17 cellular contexts compared by ENCODE assay signal in the genomic region with DNA sequence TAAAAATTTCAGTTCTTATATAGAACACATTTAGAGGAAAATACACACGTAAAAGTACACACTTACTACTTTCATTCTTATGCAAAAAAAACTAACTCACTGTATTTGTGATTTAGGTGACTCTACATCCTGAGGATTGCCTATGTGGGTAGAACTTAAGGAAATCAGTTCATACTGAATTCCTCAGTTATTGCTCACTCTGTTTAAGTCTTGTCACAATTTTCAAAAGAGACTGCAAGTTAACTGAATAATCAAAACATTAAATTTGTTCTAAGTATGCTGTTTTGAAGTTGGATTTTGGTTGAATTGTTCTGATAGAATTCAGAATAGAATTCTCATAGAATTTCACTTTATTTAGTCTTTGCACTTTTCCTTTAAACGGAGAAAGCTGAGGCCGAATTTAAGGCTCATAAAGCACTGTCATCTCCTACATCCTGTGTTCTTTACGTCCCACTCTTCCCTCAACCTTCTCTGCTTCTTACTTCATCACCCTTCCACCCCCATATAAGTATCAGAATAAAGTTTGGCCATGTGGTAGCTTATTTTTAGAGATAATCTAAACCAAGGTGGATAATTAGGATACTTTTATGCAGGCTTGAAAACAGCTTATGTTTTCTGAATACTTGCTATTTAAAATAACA. TPM values are rescaled to one million over a fixed set of nuclear protein-coding genes. Genes with fewer than 3 reads are reported as not detected.
DNase-seq lines count a peak whose midpoint lies in the region; ATAC-seq and TF ChIP-seq lines count a peak whose summit lies in the region.
"Had no signal": no experiment of that assay in that cellular context is flagged by ENCODE, and none has a peak within 500 bp of the region (broad histone marks: within the 10 kb centered on the region; RNA-seq: fewer than 3 reads in every experiment).

No MANE protein-coding gene starts in this region.

- H4K91ac ChIP-seq in H9 (ENCODE audit: insufficient read length, low read depth, low read length), result no peak overlapping the region

- H3K56ac ChIP-seq in H9 (ENCODE audit: insufficient read length, low read depth, low read length), result no peak overlapping the region

- TF ChIP-seq CTCF in A673 (conservative IDR thresholded peaks at IDR 0.05; ENCODE audit: low read depth, low read length) (no peak), astrocyte of the cerebellum (IDR thresholded peaks at IDR 0.05; ENCODE audit: low read depth, low read length, missing control alignments) (no peak), upper lobe of right lung (IDR thresholded peaks at IDR 0.05) (no peak), H9 (conservative IDR thresholded peaks at IDR 0.05) (no peak)

- H3K23me2 ChIP-seq in H9 (ENCODE audit: insufficient read length, low read depth, low read length, poor library complexity, severe bottlenecking), result no peaks in the 10 kb centered on the region

- WGBS in H9 (ENCODE audit: extremely low coverage, insufficient read length, low lambda C conversion rate), result no CpG with 5 or more reads among the region's 4 CpGs

- H3K4me3 Mint-ChIP-seq in H9, result no peak overlapping the region
- H3K4me3 Mint-ChIP-seq: activated naive CD4-positive, alpha-beta T cell treated with anti-CD3 and anti-CD28 coated beads for 36 hours had no signal

- H3K27me3 ChIP-seq in A673 (replicated peaks; ENCODE audit: insufficient read depth, low read depth, low read length, poor library complexity), result no peaks in the 10 kb centered on the region
- H3K27me3 ChIP-seq in upper lobe of right lung, result no peaks in the 10 kb centered on the region
- H3K27me3 ChIP-seq in H9 (ENCODE audit: insufficient read depth, low read length), result no peaks in the 10 kb centered on the region
- H3K27me3 ChIP-seq: right lobe of liver had no signal

- no peak overlapping the region for H2BK120ac ChIP-seq in H9 (ENCODE audit: low read depth, low read length, poor library complexity, severe bottlenecking)

- H3K79me1 ChIP-seq in H9 (ENCODE audit: insufficient read depth, low read depth, low read length, poor library complexity, severe bottlenecking), result no peaks in the 10 kb centered on the region

- peaks cover 7 to 21% (median 10%) of the 10 kb centered on the region in 3 experiments; a peak in 5 of 7 replicates for H3K36me3 Mint-ChIP-seq in H9 (ENCODE audit: insufficient read depth in 1 of 3, low read depth in 3 of 3)

- no peaks in the 10 kb centered on the region for H3K9me3 ChIP-seq in A673 (ENCODE audit: low read depth, low read length, poor library complexity, severe bottlenecking)
- H3K9me3 ChIP-seq in upper lobe of right lung, result no peaks in the 10 kb centered on the region
- H3K9me3 ChIP-seq in H9 (ENCODE audit: control insufficient read depth, low read depth, low read length), result no peaks in the 10 kb centered on the region
- H3K9me3 ChIP-seq: mucosa of descending colon, right lobe of liver had no signal

- H3K4me1 ChIP-seq in A673 (ENCODE audit: insufficient read depth, low read length, poor library complexity, severe bottlenecking), result peaks cover 14% of the 10 kb centered on the region
- no peaks in the 10 kb centered on the region for H3K4me1 ChIP-seq in upper lobe of right lung
- no peaks in the 10 kb centered on the region for H3K4me1 ChIP-seq in H9 (ENCODE audit: insufficient read depth, low read length)
- H3K4me1 ChIP-seq: right lobe of liver had no signal

- no peak overlapping the region for H4K5ac ChIP-seq in H9 (ENCODE audit: insufficient read length, low read depth, low read length)

- no peak overlapping the region for H3K14ac ChIP-seq in H9 (ENCODE audit: insufficient read depth, low read length)

- H3K27ac Mint-ChIP-seq in H9, result peak overlapping the region in 1 of 3 experiments; percentile 55; a peak in 1 of 7 replicates
- H3K27ac Mint-ChIP-seq: activated naive CD4-positive, alpha-beta T cell treated with anti-CD3 and anti-CD28 coated beads for 36 hours had no signal

- H3K36me3 ChIP-seq in A673 (ENCODE audit: insufficient read depth, low read length, poor library complexity, severe bottlenecking) (peaks cover 12% of the 10 kb centered on the region), upper lobe of right lung (peaks cover 12% of the 10 kb centered on the region)

- BruUV-seq in A673 (replicated peaks; lab: Mats Ljungman, UMichigan), result no TSS peak

- no peak overlapping the region for H3K9ac ChIP-seq in H9 (ENCODE audit: extremely low read depth, insufficient read length, low read length)

- H3K79me2 ChIP-seq in H9 (ENCODE audit: insufficient read depth, low read length), result no peaks in the 10 kb centered on the region

- no peak overlapping the region for H2BK20ac ChIP-seq in H9 (ENCODE audit: low read depth, low read length, poor library complexity, severe bottlenecking)

- no peaks in the 10 kb centered on the region for H3K27me3 Mint-ChIP-seq in H9 (ENCODE audit: low read depth)

- H3K4ac ChIP-seq in H9 (ENCODE audit: low read depth, low read length), result no peak overlapping the region

- no peaks in the 10 kb centered on the region for H3K9me3 Mint-ChIP-seq in H9
- H3K9me3 Mint-ChIP-seq: activated naive CD4-positive, alpha-beta T cell treated with anti-CD3 and anti-CD28 coated beads for 36 hours had no signal

- H3K23ac ChIP-seq in H9 (ENCODE audit: insufficient read length, low read depth, low read length), result no peak overlapping the region

- H2AK5ac ChIP-seq in H9 (ENCODE audit: insufficient read length, low read length), result no peak overlapping the region

- intact Hi-C loops in A673 (cut with micrococcal nuclease; ENCODE audit: unreplicated experiment) (loop anchor here (5.0 kb wide), 1 partner anchor 60 kb away; no protein-coding TSS in a partner anchor), upper lobe of right lung (cut with DNase I) (no loop called here)

- H3T11ph ChIP-seq in H9 (ENCODE audit: low read length), result no peak overlapping the region

- in situ Hi-C loops in astrocyte of the cerebellum (cut with HindIII; ENCODE audit: low sequenced_read_pairs), result no loop called here

- H2BK15ac ChIP-seq in H9 (ENCODE audit: low read depth, low read length), result no peak overlapping the region

- no peak overlapping the region for H2BK12ac ChIP-seq in H9 (ENCODE audit: insufficient read length, low read depth, low read length)

- DNase-seq in A673 (ENCODE audit: low spot score) (no peak), HPDE6-E6E7 (ENCODE audit: extremely low spot score) (peak; percentile 28), astrocyte of the cerebellum (ENCODE audit: low read depth) (peak; percentile 49), iris pigment epithelial cell (ENCODE audit: low read depth) (peak; percentile 92), SKM-1 (lab: John Stamatoyannopoulos, UW; ENCODE audit: unreplicated experiment) (no peak), left lobe of liver (ENCODE audit: low spot score) (no peak), upper lobe of right lung (no peak), H9 (no peak)
- DNase-seq: activated CD4-positive, alpha-beta T cell treated with anti-CD3 and anti-CD28 coated beads for 48 hours; activated naive CD4-positive, alpha-beta T cell treated with anti-CD3 and anti-CD28 coated beads for 36 hours; AML-193; GDM1; mucosa of descending colon; NCI-H1105; NCI-H82; right lobe of liver had no signal

- H3K4me1 Mint-ChIP-seq in H9, result peaks cover 12 to 15% of the 10 kb centered on the region in 2 experiments

- H2BK5ac ChIP-seq in H9 (ENCODE audit: insufficient read length, low read length), result no peak overlapping the region

- no peak overlapping the region for H4K8ac ChIP-seq in H9 (replicated peaks; ENCODE audit: insufficient read length, low read depth, low read length)

- POLR2A ChIA-PET in A673 (lab: Charles Lee; ENCODE audit: low non-redundant PET), result no interaction called here

- CTCF ChIA-PET in A673 (lab: Charles Lee), result no interaction called here

- H3K4me3 ChIP-seq in A673 (ENCODE audit: low read depth, low read length, poor library complexity, severe bottlenecking) (no peak overlapping the region), astrocyte of the cerebellum (ENCODE audit: low read depth, low read length) (no peak overlapping the region), upper lobe of right lung (no peak overlapping the region)
- H3K4me3 ChIP-seq: mucosa of descending colon, right lobe of liver had no signal

- ATAC-seq in left lobe of liver (no peak), upper lobe of right lung (no peak)
- ATAC-seq: mucosa of descending colon, right lobe of liver had no signal

- H3K27ac ChIP-seq in A673 (ENCODE audit: low read depth, low read length, poor library complexity, severe bottlenecking), result peak overlapping the region; percentile 26
- H3K27ac ChIP-seq in upper lobe of right lung, result no peak overlapping the region
- H3K27ac ChIP-seq in H9 (ENCODE audit: insufficient read length, low read depth, low read length), result no peak overlapping the region
- H3K27ac ChIP-seq: right lobe of liver had no signal

- H2AFZ ChIP-seq in H9 (ENCODE audit: low read length), result no peak overlapping the region

- H3K4me2 ChIP-seq in H9 (ENCODE audit: insufficient read depth, insufficient read length, low read length), result no peak overlapping the region

- no peaks in the 10 kb centered on the region for H4K20me1 ChIP-seq in H9 (ENCODE audit: control insufficient read depth, insufficient read depth, insufficient read length)

- H3K18ac ChIP-seq in H9 (ENCODE audit: insufficient read length, low read depth, low read length), result no peak overlapping the region

RNA-seq across cellular contexts. Expression of gene APOL5, which starts 59.8 kb away (rescaled TPM):
- not detected in 2 replicates for total RNA-seq in A673 (2021)
- total RNA-seq in left lobe of liver, result not detected
- not detected for total RNA-seq in upper lobe of right lung
- total RNA-seq in H9 (2021), result not detected in 2 replicates
- total RNA-seq: activated naive CD4-positive, alpha-beta T cell treated with anti-CD3 and anti-CD28 coated beads for 36 hours; dermis microvascular lymphatic vessel endothelial cell; mucosa of descending colon had no signal

Comparison
In these comparisons a context has a peak if more than half of its experiments do, and no peak if none do; other contexts are left out.
1. DNase-seq: peak in HPDE6-E6E7 (single experiment), astrocyte of the cerebellum (single experiment) and iris pigment epithelial cell (single experiment); none in A673 (single experiment), SKM-1 (single experiment), left lobe of liver (single experiment), upper lobe of right lung (single experiment) and H9 (single experiment).